In the genomic region with DNA sequence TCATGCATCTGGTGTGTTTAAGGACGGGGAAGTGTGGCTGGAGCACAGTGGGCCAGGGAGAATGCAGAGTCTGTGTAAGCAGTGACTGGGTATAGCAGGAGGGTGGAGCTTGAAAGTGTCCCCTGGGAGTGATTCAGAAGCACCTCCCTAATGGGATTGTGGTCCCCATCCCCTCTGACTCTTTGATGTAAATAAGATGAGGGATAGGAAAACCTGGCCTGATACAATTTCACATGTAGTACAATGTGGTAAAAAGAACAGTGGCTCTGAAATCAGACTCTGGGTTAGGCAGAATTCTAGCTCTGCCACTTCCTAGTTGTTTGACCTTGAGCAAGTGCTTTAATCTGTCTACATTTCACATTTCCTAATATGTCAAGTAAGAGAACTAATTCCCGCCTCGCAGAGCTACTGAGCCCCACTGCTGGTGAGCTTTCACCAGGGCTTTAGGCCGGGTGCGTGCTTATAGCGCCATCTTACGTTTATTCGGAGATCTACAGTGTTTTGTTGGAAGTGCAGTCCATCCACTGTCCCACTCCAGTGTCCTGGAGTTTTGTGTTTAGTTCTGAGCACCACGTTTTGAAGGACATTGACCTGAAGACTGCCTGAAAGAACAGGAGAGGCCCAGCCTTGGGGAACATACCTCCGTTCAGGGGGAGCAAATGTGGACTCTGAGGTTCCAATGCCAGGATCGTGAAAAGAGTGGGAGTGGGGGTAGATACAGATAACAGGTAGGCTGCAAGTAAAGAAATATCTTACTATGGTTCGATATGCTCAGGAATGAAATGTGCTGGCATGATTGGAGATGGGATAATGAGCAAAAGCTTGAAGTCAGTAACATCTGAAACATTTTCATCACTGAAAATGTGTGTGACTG, we compare ENCODE assay signal across 8 cellular contexts. TPM values are rescaled to one million over a fixed set of nuclear protein-coding genes. Genes with fewer than 3 reads are reported as not detected.
DNase-seq lines count a peak whose midpoint lies in the region; ATAC-seq, FAIRE-seq and TF ChIP-seq lines count a peak whose summit lies in the region.

No MANE protein-coding gene starts in this region.

- no peak overlapping the region for H3K27ac ChIP-seq in brain microvascular endothelial cell

- H3K4me3 ChIP-seq in brain microvascular endothelial cell (ENCODE audit: low read depth, low read length) (no peak overlapping the region), skeletal muscle satellite cell (ENCODE audit: low read length) (no peak overlapping the region)

- H3K27me3 ChIP-seq in brain microvascular endothelial cell (replicated peaks) (no peaks in the 10 kb centered on the region), skeletal muscle satellite cell (ENCODE audit: control insufficient read depth, insufficient read depth, low read length) (no peaks in the 10 kb centered on the region)

- TF ChIP-seq CTCF in D721Med (IDR thresholded peaks at IDR 0.05; ENCODE audit: insufficient read depth, missing control alignments) (peak; percentile 82), brain microvascular endothelial cell (IDR thresholded peaks at IDR 0.05; ENCODE audit: low read depth, low read length, missing control alignments) (peak; percentile 89)

- ATAC-seq in GM21528 (IDR thresholded peaks at IDR 0.05; ENCODE audit: low FRiP score, unreplicated experiment) (no peak), HG02678 (IDR thresholded peaks at IDR 0.05; ENCODE audit: unreplicated experiment) (no peak)

- H3K9ac ChIP-seq in skeletal muscle satellite cell (ENCODE audit: low read depth, low read length) = peak overlapping the region; percentile 2

- DNase-seq in D721Med (ENCODE audit: insufficient read length, low spot score) (peak; percentile 63), HTR-8/SVneo (ENCODE audit: insufficient read length, low spot score) (peak; percentile 67), RCC 7860 (ENCODE audit: low spot score) (peak; percentile 68), brain microvascular endothelial cell (peak; percentile 69), inferior parietal cortex (ENCODE audit: extremely low spot score) (peak; percentile 91)

- H3K4me2 ChIP-seq in skeletal muscle satellite cell (ENCODE audit: low read length) = peak overlapping the region; percentile 50

- H3K36me3 ChIP-seq in brain microvascular endothelial cell (replicated peaks) (peaks cover 46% of the 10 kb centered on the region), skeletal muscle satellite cell (ENCODE audit: insufficient read depth, low read length) (peaks cover 53% of the 10 kb centered on the region)

- no peaks in the 10 kb centered on the region for H3K9me3 ChIP-seq in skeletal muscle satellite cell (replicated peaks; ENCODE audit: low read length)

- peaks cover 34% of the 10 kb centered on the region for H3K4me1 ChIP-seq in skeletal muscle satellite cell (ENCODE audit: control insufficient read depth, insufficient read depth, low read length)

- in situ Hi-C loops in brain microvascular endothelial cell (cut with HindIII; ENCODE audit: low pct_ligation_motif_present, low sequenced_read_pairs) = loop anchor here (5.0 kb wide), 1 partner anchor 77 kb away; no protein-coding TSS in a partner anchor

- FAIRE-seq in D721Med (lab: Jason Lieb, UNC) (peak; percentile 11), HTR-8/SVneo (lab: Jason Lieb, UNC) (no peak), RCC 7860 (lab: Jason Lieb, UNC) (peak; percentile 41)

RNA-seq across cellular contexts. Expression of a gene that starts 51.2 kb away (rescaled TPM):
- 6.1 and 10.9 TPM in 2 replicates for total RNA-seq in skeletal muscle satellite cell (2012; rRNA removed)
